ENCODE assay signal across 17 cellular contexts in genomic region chr4:97074531-97074930, GRCh38.
DNase-seq lines count a peak whose midpoint lies in the region; ATAC-seq and TF ChIP-seq lines count a peak whose summit lies in the region.
"Had no signal": no experiment of that assay in that cellular context is flagged by ENCODE, and none has a peak within 500 bp of the region (broad histone marks: within the 10 kb centered on the region; RNA-seq: fewer than 3 reads in every experiment).

No MANE protein-coding gene starts in this region.

- peaks cover 0 to 5% of the 10 kb centered on the region in 2 donors for H3K9me3 ChIP-seq in left lung
- H3K9me3 ChIP-seq: A549; BLaER1 treated with 17β-estradiol and CSF1 and Interleukin-3, amounts not matched to agents 10 nM and 100 nM; Caco-2 had no signal

- H3K36me3 ChIP-seq in left lung: no peaks in the 10 kb centered on the region
- H3K36me3 ChIP-seq: BLaER1 treated with 17β-estradiol and CSF1 and Interleukin-3, amounts not matched to agents 10 nM and 100 nM had no signal

- in situ Hi-C loops in G401 (cut with HindIII; ENCODE audit: low sequenced_read_pairs): no loop called here

- H3K27ac ChIP-seq in left lung: no peak overlapping the region
- H3K27ac ChIP-seq: 22Rv1; A549; BLaER1 treated with 17β-estradiol and CSF1 and Interleukin-3, amounts not matched to agents 10 nM and 100 nM; C4-2B had no signal

- DNase-seq in G401 (ENCODE audit: low spot score) (peak; percentile 92), cerebellar nuclear complex (lab: John Stamatoyannopoulos, UW) (peak; percentile 25 to 52), myocyte (ENCODE audit: low read depth) (peak; percentile 15), NCI-H510A (lab: John Stamatoyannopoulos, UW) (no peak), left lung (no peak)
- DNase-seq: AML-193; Caco-2; Calu3; CD4-positive, alpha-beta T cell; CD8-positive, alpha-beta T cell; DMS79 treated with DMSO at 0.1 percent for 48 hours; GDM1 had no signal

- H3K27me3 ChIP-seq in left lung: no peaks in the 10 kb centered on the region
- H3K27me3 ChIP-seq: BLaER1 treated with 17β-estradiol and CSF1 and Interleukin-3, amounts not matched to agents 10 nM and 100 nM had no signal

- H3K4me3 ChIP-seq in left lung: no peak overlapping the region
- H3K4me3 ChIP-seq: A549; BLaER1 treated with 17β-estradiol and CSF1 and Interleukin-3, amounts not matched to agents 10 nM and 100 nM; GM12878 had no signal

- no peaks in the 10 kb centered on the region for H3K4me1 ChIP-seq in left lung
- H3K4me1 ChIP-seq: A549, Caco-2 had no signal

- ATAC-seq in left lung: no peak
- ATAC-seq: A549; CD8-positive, alpha-beta T cell; GM12878 had no signal

- intact Hi-C loops in left lung (cut with DNase I): no loop called here

- TF ChIP-seq CTCF in left lung (IDR thresholded peaks at IDR 0.05): no peak

Comparison
In these comparisons a context has a peak if more than half of its experiments do, and no peak if none do; other contexts are left out.
1. DNase-seq: peak in G401 (single experiment), cerebellar nuclear complex (2 of 2) and myocyte (single experiment); none in NCI-H510A (single experiment) and left lung (0 of 2).